22 cellular contexts compared by ENCODE assay signal in the genomic region with DNA sequence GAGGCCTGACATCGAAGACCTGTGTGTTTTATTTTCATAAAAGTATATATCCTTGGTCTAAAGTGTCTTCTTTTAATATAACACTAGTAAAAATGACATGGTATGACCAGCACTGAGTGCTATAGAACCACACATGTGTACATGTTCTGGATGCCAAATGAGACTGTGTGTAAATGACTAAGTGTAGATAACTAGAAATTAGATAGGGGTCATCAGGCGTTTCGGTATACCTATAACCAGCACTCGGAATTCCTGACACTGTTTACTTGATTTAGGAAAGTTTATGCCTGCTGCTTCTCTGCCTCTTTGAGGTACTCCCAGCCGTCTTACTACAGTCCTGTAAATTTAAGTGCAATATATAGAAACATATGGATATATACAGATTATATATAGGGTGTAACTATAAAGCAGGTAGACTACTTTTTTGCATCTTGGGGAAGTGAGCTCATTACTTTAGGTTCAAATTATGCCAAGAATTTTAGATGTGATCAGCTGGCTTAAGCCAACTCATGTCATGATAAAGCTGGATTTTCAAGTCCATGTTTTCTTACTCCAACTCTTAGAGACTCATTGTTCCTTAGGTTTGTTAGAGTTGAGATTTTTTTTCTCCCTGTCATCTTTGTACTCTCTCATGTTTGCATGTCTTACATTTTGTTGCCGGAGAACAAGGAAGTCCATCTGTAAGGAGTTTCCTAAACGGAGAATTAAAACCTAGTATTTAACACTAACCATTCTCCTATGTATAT.
"Had no signal": no experiment of that assay in that cellular context is flagged by ENCODE, and none has a peak within 500 bp of the region (broad histone marks: within the 10 kb centered on the region; RNA-seq: fewer than 3 reads in every experiment).

No MANE protein-coding gene starts in this region.

- DNase-seq: effector memory CD4-positive, alpha-beta T cell; gastrocnemius medialis; glutamatergic neuron; immature natural killer cell; left ventricle myocardium inferior; lower lobe of right lung; midbrain; naive B cell; sigmoid colon; stimulated activated CD4-positive, alpha-beta T cell treated with anti-CD3 and anti-CD28 coated beads, Interleukin-2, amount 100 ng/mL, for 24 hours; stimulated activated CD4-positive, alpha-beta T cell treated with anti-CD3 and anti-CD28 coated beads, Interleukin-4, amount 100 ng/mL, for 4 hours; stimulated activated naive B cell treated with anti-CD40 and anti-IgM and Interleukin-4, amounts not matched to agents 10 μg/mL and 1 μg/mL and 100 μg/mL, for 72 hours; stimulated activated naive CD8-positive, alpha-beta T cell treated with anti-CD3 and anti-CD28 coated beads, Interleukin-15, amount 100 ng/mL, for 72 hours; testis had no signal

- H3K27me3 Mint-ChIP-seq: memory B cell; naive B cell; stimulated activated naive B cell treated with anti-CD40 and anti-IgM and Interleukin-4, amounts not matched to agents 10 μg/mL and 1 μg/mL and 100 μg/mL, for 72 hours; stimulated activated naive CD8-positive, alpha-beta T cell treated with anti-CD3 and anti-CD28 coated beads, Interleukin-15, amount 100 ng/mL, for 72 hours had no signal

- H3K27me3 ChIP-seq: esophagus muscularis mucosa, gastrocnemius medialis, right atrium auricular region, sigmoid colon, testis, tibial nerve had no signal

- H3K27ac Mint-ChIP-seq: immature natural killer cell; memory B cell; stimulated activated naive B cell treated with anti-CD40 and anti-IgM and Interleukin-4, amounts not matched to agents 10 μg/mL and 1 μg/mL and 100 μg/mL, for 72 hours; stimulated activated naive CD8-positive, alpha-beta T cell treated with anti-CD3 and anti-CD28 coated beads, Interleukin-15, amount 100 ng/mL, for 72 hours had no signal

- H3K4me3 ChIP-seq: coronary artery, esophagus muscularis mucosa, gastrocnemius medialis, left ventricle myocardium inferior, lower lobe of right lung, right atrium auricular region, sigmoid colon, skin epidermis, testis, tibial nerve had no signal

- H3K4me3 Mint-ChIP-seq: immature natural killer cell; memory B cell; naive B cell; nephron; stimulated activated naive B cell treated with anti-CD40 and anti-IgM and Interleukin-4, amounts not matched to agents 10 μg/mL and 1 μg/mL and 100 μg/mL, for 72 hours; stimulated activated naive CD8-positive, alpha-beta T cell treated with anti-CD3 and anti-CD28 coated beads, Interleukin-15, amount 100 ng/mL, for 72 hours had no signal

- H3K4me1 Mint-ChIP-seq: naive B cell had no signal

- H3K9me3 Mint-ChIP-seq: immature natural killer cell; memory B cell; naive B cell; nephron; stimulated activated naive B cell treated with anti-CD40 and anti-IgM and Interleukin-4, amounts not matched to agents 10 μg/mL and 1 μg/mL and 100 μg/mL, for 72 hours; stimulated activated naive CD8-positive, alpha-beta T cell treated with anti-CD3 and anti-CD28 coated beads, Interleukin-15, amount 100 ng/mL, for 72 hours had no signal

- H3K9me3 ChIP-seq: esophagus muscularis mucosa, gastrocnemius medialis, left ventricle myocardium inferior, lower lobe of right lung, right atrium auricular region, sigmoid colon, testis, tibial nerve had no signal

- H3K27ac ChIP-seq: coronary artery, epithelial cell of prostate, esophagus muscularis mucosa, gastrocnemius medialis, left ventricle myocardium inferior, lower lobe of right lung, right atrium auricular region, sigmoid colon, skin epidermis, testis, tibial nerve had no signal

- ATAC-seq: gastrocnemius medialis; lower lobe of right lung; stimulated activated naive B cell treated with anti-CD40 and anti-IgM and Interleukin-4, amounts not matched to agents 10 μg/mL and 1 μg/mL and 100 μg/mL, for 72 hours; stimulated activated naive CD8-positive, alpha-beta T cell treated with anti-CD3 and anti-CD28 coated beads, Interleukin-15, amount 100 ng/mL, for 72 hours had no signal
